8 cellular contexts compared by ENCODE assay signal in genomic region chr2:122563781-122564180, GRCh38.
"Had no signal": no experiment of that assay in that cellular context is flagged by ENCODE, and none has a peak within 500 bp of the region (broad histone marks: within the 10 kb centered on the region; RNA-seq: fewer than 3 reads in every experiment).

No MANE protein-coding gene starts in this region.

- FAIRE-seq: G401.6, GM12878, GM12891, GM12892, GM18507, GM19239 had no signal

- DNase-seq: GDM1, GF-D8 had no signal

- H3K4me3 ChIP-seq: GM12878 had no signal
